Comparison of ENCODE assay signal across 10 cellular contexts in the genomic region with DNA sequence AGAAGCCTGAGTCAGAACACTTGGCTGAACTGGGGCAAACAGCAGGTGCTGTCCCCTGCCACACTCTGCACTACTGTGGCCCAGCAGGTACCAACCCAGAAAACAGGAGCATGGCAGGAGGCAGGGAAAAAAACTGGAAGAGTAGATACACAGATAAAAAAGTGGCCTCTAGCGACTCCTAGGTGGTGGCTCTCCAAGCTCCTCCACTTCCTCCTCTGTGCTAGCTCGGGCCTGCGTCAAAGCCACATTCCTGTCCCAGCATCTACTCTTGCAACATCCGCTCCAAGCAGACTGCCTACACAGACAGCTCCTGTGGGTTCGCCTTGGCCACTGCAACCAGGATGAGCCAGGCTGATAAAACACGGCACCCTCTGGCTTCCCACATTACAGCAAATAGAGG. TPM values are rescaled to one million over a fixed set of nuclear protein-coding genes. Genes with fewer than 3 reads are reported as not detected.
A peak's percentile ranks its signal among the peaks of the same experiment; 100 is the strongest.
DNase-seq lines count a peak whose midpoint lies in the region; ATAC-seq, FAIRE-seq and TF ChIP-seq lines count a peak whose summit lies in the region.
"Had no signal": no experiment of that assay in that cellular context is flagged by ENCODE, and none has a peak within 500 bp of the region (broad histone marks: within the 10 kb centered on the region; RNA-seq: fewer than 3 reads in every experiment).

No MANE protein-coding gene starts in this region.

- H3K4me2 ChIP-seq in HepG2 (ENCODE audit: low read depth, low read length): 0 out of 2 replicates have a peak overlapping the region, but pooled peaks have one; percentile 8

- 0% methylated on average over 3 of the region's 6 CpGs for WGBS in HepG2 (ENCODE audit: low lambda C conversion rate)

- no peak overlapping the region for H3K4me3 ChIP-seq in MG63
- no peak overlapping the region for H3K4me3 ChIP-seq in choroid plexus epithelial cell (ENCODE audit: low read depth, low read length)
- H3K4me3 ChIP-seq in HepG2 (replicated peaks in 1 of 3; ENCODE audit: insufficient read depth in 1 of 3, low read depth in 2 of 3, low read length in 3 of 3): no peak overlapping the region
- H3K4me3 ChIP-seq in colonic mucosa: no peak overlapping the region

- DNase-seq in AG20443 (ENCODE audit: low spot score): peak; percentile 18
- DNase-seq in MG63: peak; percentile 36
- DNase-seq in choroid plexus epithelial cell (ENCODE audit: low read depth): peak; percentile 98
- DNase-seq in HepG2 (ENCODE audit: low spot score): peak; percentile 69
- no peak for DNase-seq in colonic mucosa
- DNase-seq in NCI-H446 (lab: John Stamatoyannopoulos, UW): no peak
- DNase-seq: activated T-cell treated with anti-CD3 and anti-CD28 coated beads for 4 hours; CD4-positive, CD25-positive, alpha-beta regulatory T cell had no signal

- ATAC-seq in HepG2 (peak; percentile 100), GM18505 (IDR thresholded peaks at IDR 0.05; ENCODE audit: unreplicated experiment) (no peak)
- ATAC-seq in activated T-helper 17 cell treated with anti-CD3 and anti-CD28 coated beads, Interleukin-2, amount 50 U/mL, for 72 hours (replicated peaks): no peak

- BruUV-seq in HepG2 (replicated peaks; lab: Mats Ljungman, UMichigan): no TSS peak

- H3K27me3 ChIP-seq in MG63 (no peaks in the 10 kb centered on the region), HepG2 (ENCODE audit: control insufficient read depth in 1 of 2, insufficient read depth in 2 of 2, low read length in 2 of 2) (no peaks in the 10 kb centered on the region; a peak in 1 of 5 replicates), colonic mucosa (no peaks in the 10 kb centered on the region)

- H3K9me3 ChIP-seq in MG63 (no peaks in the 10 kb centered on the region), HepG2 (ENCODE audit: low read length) (no peaks in the 10 kb centered on the region), colonic mucosa (no peaks in the 10 kb centered on the region)

- H3K4me1 Mint-ChIP-seq in activated T-helper 17 cell treated with anti-CD3 and anti-CD28 coated beads, Interleukin-2, amount 50 U/mL, for 72 hours: no peaks in the 10 kb centered on the region
- H3K4me1 Mint-ChIP-seq: CD4-positive, CD25-positive, alpha-beta regulatory T cell had no signal

- no peaks in the 10 kb centered on the region for H3K4me1 ChIP-seq in HepG2 (ENCODE audit: insufficient read depth, low read length)
- H3K4me1 ChIP-seq in colonic mucosa: no peaks in the 10 kb centered on the region

- in situ Hi-C loops in HepG2 (cut with HindIII; ENCODE audit: extremely low pct_ligation_motif_present, low pct_unique_long_range_greater_than_20kb): no loop called here

- TF ChIP-seq POLR2A in HepG2 (IDR thresholded peaks at IDR 0.05; ENCODE audit: insufficient read depth in 1 of 2, low read depth in 2 of 2, low read length in 2 of 2) (no peak), GM18505 (IDR thresholded peaks at IDR 0.05; ENCODE audit: borderline replicate concordance, extremely low read depth, insufficient read depth, insufficient read length) (no peak)

- CTCF ChIA-PET in HepG2 (lab: Yijun Ruan, JAX; ENCODE audit: low intra/inter-chr PET ratio, low total read pairs): no interaction called here

- TF ChIP-seq CTCF in choroid plexus epithelial cell (conservative IDR thresholded peaks at IDR 0.05; ENCODE audit: low read depth, low read length): peak; percentile 62
- TF ChIP-seq CTCF in HepG2 (CRISPR knock-in tag; IDR thresholded peaks at IDR 0.05): peak; percentile 26; the same call in 1 of the 2 replicates
- TF ChIP-seq CTCF in colonic mucosa (IDR thresholded peaks at IDR 0.05): no peak

- H3K79me2 ChIP-seq in HepG2 (ENCODE audit: insufficient read depth, low read length): no peaks in the 10 kb centered on the region

- peaks cover 38% of the 10 kb centered on the region for H3K27me3 Mint-ChIP-seq in activated T-helper 17 cell treated with anti-CD3 and anti-CD28 coated beads, Interleukin-2, amount 50 U/mL, for 72 hours
- H3K27me3 Mint-ChIP-seq: CD4-positive, CD25-positive, alpha-beta regulatory T cell had no signal

- FAIRE-seq in HepG2 (lab: Jason Lieb, UNC): peak; percentile 32

- no peak for TF ChIP-seq EP300 in HepG2 (IDR thresholded peaks at IDR 0.05; ENCODE audit: low read depth in 2 of 2, low read length in 2 of 2)
- TF ChIP-seq EP300 in HepG2 (CRISPR knock-in tag; IDR thresholded peaks at IDR 0.05; ENCODE audit: borderline replicate concordance): no peak

- no peaks in the 10 kb centered on the region for H3K36me3 Mint-ChIP-seq in activated T-helper 17 cell treated with anti-CD3 and anti-CD28 coated beads, Interleukin-2, amount 50 U/mL, for 72 hours (ENCODE audit: low read depth)
- H3K36me3 Mint-ChIP-seq: CD4-positive, CD25-positive, alpha-beta regulatory T cell had no signal

- no peak overlapping the region for H2AFZ ChIP-seq in HepG2 (ENCODE audit: low read length)

- H3K36me3 ChIP-seq in MG63: no peaks in the 10 kb centered on the region
- H3K36me3 ChIP-seq in HepG2 (replicated peaks in 1 of 2; ENCODE audit: control insufficient read depth in 1 of 2, insufficient read depth in 2 of 2, low read length in 2 of 2): no peaks in the 10 kb centered on the region
- no peaks in the 10 kb centered on the region for H3K36me3 ChIP-seq in colonic mucosa

- H3K27ac ChIP-seq in HepG2 (ENCODE audit: extremely low read length, insufficient read depth, low read length) (no peak overlapping the region), colonic mucosa (no peak overlapping the region)

- no peaks in the 10 kb centered on the region for H3K9me3 Mint-ChIP-seq in activated T-helper 17 cell treated with anti-CD3 and anti-CD28 coated beads, Interleukin-2, amount 50 U/mL, for 72 hours

- H3K27ac Mint-ChIP-seq in activated T-helper 17 cell treated with anti-CD3 and anti-CD28 coated beads, Interleukin-2, amount 50 U/mL, for 72 hours: no peak overlapping the region

- POLR2A ChIA-PET in HepG2 (lab: Yijun Ruan, JAX): no interaction called here

- H3K9ac ChIP-seq in HepG2 (ENCODE audit: insufficient read depth, low read depth, low read length) (no peak overlapping the region), colonic mucosa (ENCODE audit: low read depth in 2 of 2, low read length in 2 of 2) (no peak overlapping the region)

- no peaks in the 10 kb centered on the region for H4K20me1 ChIP-seq in HepG2 (ENCODE audit: insufficient read depth, low read length)

- H3K4me3 Mint-ChIP-seq in activated T-helper 17 cell treated with anti-CD3 and anti-CD28 coated beads, Interleukin-2, amount 50 U/mL, for 72 hours: no peak overlapping the region

- no peak for TF ChIP-seq RAD21 in HepG2 (CRISPR knock-in tag; IDR thresholded peaks at IDR 0.05)

- intact Hi-C loops in HepG2 (cut with micrococcal nuclease; ENCODE audit: unreplicated experiment): no loop called here
- intact Hi-C loops in colonic mucosa (cut with DNase I): no loop called here

RNA-seq across cellular contexts. Expression of a gene that starts 6.9 kb away (rescaled TPM):
- not detected in 2 replicates for total RNA-seq in MG63 (2014; rRNA removed; shearing (Covaris generic); ENCODE audit: low replicate concordance)
- total RNA-seq in HepG2 (2016; rRNA removed; fragmentation: Illumina TruSeq; extraction: Trizol): not detected in 2 replicates
- total RNA-seq in HepG2 (2016; cell fraction: cytosol; rRNA removed; fragmentation: Illumina TruSeq; extraction: Trizol; ENCODE audit: low read depth): not detected in 2 replicates
- total RNA-seq in HepG2 (2016; cell fraction: insoluble cytoplasmic fraction; rRNA removed; fragmentation: Illumina TruSeq; extraction: Trizol): not detected in 2 replicates
- not detected in 2 replicates for total RNA-seq in HepG2 (2016; cell fraction: membrane; rRNA removed; fragmentation: Illumina TruSeq; extraction: Trizol)
- total RNA-seq in HepG2 (2016; cell fraction: nucleus; rRNA removed; fragmentation: Illumina TruSeq; extraction: Trizol): not detected in 2 replicates
- not detected in 2 replicates for polyA plus RNA-seq in HepG2 (2011; rRNA removed)
- polyA plus RNA-seq in HepG2 (2011; cell fraction: cytosol; rRNA removed): not detected in 2 replicates
- polyA plus RNA-seq in HepG2 (2011; cell fraction: nucleus; rRNA removed): not detected in 2 replicates
- not detected in 2 replicates for polyA plus RNA-seq in HepG2 (2012)
- polyA plus RNA-seq in HepG2 (2016; cell fraction: cytosol; fragmentation: Illumina TruSeq; extraction: Trizol; ENCODE audit: low read depth): not detected in 2 replicates
- not detected in 2 replicates for polyA plus RNA-seq in HepG2 (2016; cell fraction: insoluble cytoplasmic fraction; fragmentation: Illumina TruSeq; extraction: Trizol; ENCODE audit: low read depth)
- not detected in 2 replicates for polyA plus RNA-seq in HepG2 (2016; cell fraction: membrane; fragmentation: Illumina TruSeq; extraction: Trizol; ENCODE audit: low read depth)
- polyA plus RNA-seq in HepG2 (2016; cell fraction: nucleus; fragmentation: Illumina TruSeq; extraction: Trizol; ENCODE audit: insufficient read depth, low read depth): not detected in 2 replicates
- polyA minus RNA-seq in HepG2 (2011; rRNA and poly(A)+ RNA removed; ENCODE audit: low replicate concordance): not detected in 2 replicates
- not detected in 2 replicates for polyA minus RNA-seq in HepG2 (2011; cell fraction: cytosol; rRNA and poly(A)+ RNA removed)
- polyA minus RNA-seq in HepG2 (2011; cell fraction: nucleus; rRNA and poly(A)+ RNA removed): not detected in 2 replicates
- not detected for total RNA-seq in colonic mucosa
- total RNA-seq in activated T-helper 17 cell treated with anti-CD3 and anti-CD28 coated beads, Interleukin-2, amount 50 U/mL, for 72 hours: not detected
- total RNA-seq: CD4-positive, CD25-positive, alpha-beta regulatory T cell had no signal
- polyA plus RNA-seq: CD4-positive, CD25-positive, alpha-beta regulatory T cell had no signal

RNA-seq across cellular contexts. Expression of a gene that starts 33.3 kb away (rescaled TPM):
- total RNA-seq in MG63 (2014; rRNA removed; shearing (Covaris generic); ENCODE audit: low replicate concordance): not detected in 2 replicates
- total RNA-seq in HepG2 (2016; rRNA removed; fragmentation: Illumina TruSeq; extraction: Trizol) (not detected in 2 replicates), colonic mucosa (not detected)
- total RNA-seq in HepG2 (2016; cell fraction: cytosol; rRNA removed; fragmentation: Illumina TruSeq; extraction: Trizol; ENCODE audit: low read depth): not detected in 2 replicates
- not detected in 2 replicates for total RNA-seq in HepG2 (2016; cell fraction: insoluble cytoplasmic fraction; rRNA removed; fragmentation: Illumina TruSeq; extraction: Trizol)
- not detected in 2 replicates for total RNA-seq in HepG2 (2016; cell fraction: membrane; rRNA removed; fragmentation: Illumina TruSeq; extraction: Trizol)
- not detected in 2 replicates for total RNA-seq in HepG2 (2016; cell fraction: nucleus; rRNA removed; fragmentation: Illumina TruSeq; extraction: Trizol)
- polyA plus RNA-seq in HepG2 (2011; rRNA removed): not detected in 2 replicates
- not detected in 2 replicates for polyA plus RNA-seq in HepG2 (2011; cell fraction: cytosol; rRNA removed)
- not detected in 2 replicates for polyA plus RNA-seq in HepG2 (2011; cell fraction: nucleus; rRNA removed)
- not detected in 2 replicates for polyA plus RNA-seq in HepG2 (2012)
- not detected in 2 replicates for polyA plus RNA-seq in HepG2 (2016; cell fraction: cytosol; fragmentation: Illumina TruSeq; extraction: Trizol; ENCODE audit: low read depth)
- polyA plus RNA-seq in HepG2 (2016; cell fraction: insoluble cytoplasmic fraction; fragmentation: Illumina TruSeq; extraction: Trizol; ENCODE audit: low read depth): not detected in 2 replicates
- not detected in 2 replicates for polyA plus RNA-seq in HepG2 (2016; cell fraction: membrane; fragmentation: Illumina TruSeq; extraction: Trizol; ENCODE audit: low read depth)
- not detected in 2 replicates for polyA plus RNA-seq in HepG2 (2016; cell fraction: nucleus; fragmentation: Illumina TruSeq; extraction: Trizol; ENCODE audit: insufficient read depth, low read depth)
- polyA minus RNA-seq in HepG2 (2011; rRNA and poly(A)+ RNA removed; ENCODE audit: low replicate concordance): not detected in 2 replicates
- polyA minus RNA-seq in HepG2 (2011; cell fraction: cytosol; rRNA and poly(A)+ RNA removed): not detected in 2 replicates
- polyA minus RNA-seq in HepG2 (2011; cell fraction: nucleus; rRNA and poly(A)+ RNA removed): not detected in 2 replicates
- total RNA-seq in activated T-helper 17 cell treated with anti-CD3 and anti-CD28 coated beads, Interleukin-2, amount 50 U/mL, for 72 hours: not detected
- total RNA-seq: CD4-positive, CD25-positive, alpha-beta regulatory T cell had no signal
- polyA plus RNA-seq: CD4-positive, CD25-positive, alpha-beta regulatory T cell had no signal

Comparison
In these comparisons a context has a peak if more than half of its experiments do, and no peak if none do; other contexts are left out.
1. DNase-seq: peak in AG20443 (single experiment), MG63 (single experiment), choroid plexus epithelial cell (single experiment) and HepG2 (single experiment); none in colonic mucosa (single experiment) and NCI-H446 (0 of 2).